ENCODE assay signal across 8 cellular contexts in the genomic region with DNA sequence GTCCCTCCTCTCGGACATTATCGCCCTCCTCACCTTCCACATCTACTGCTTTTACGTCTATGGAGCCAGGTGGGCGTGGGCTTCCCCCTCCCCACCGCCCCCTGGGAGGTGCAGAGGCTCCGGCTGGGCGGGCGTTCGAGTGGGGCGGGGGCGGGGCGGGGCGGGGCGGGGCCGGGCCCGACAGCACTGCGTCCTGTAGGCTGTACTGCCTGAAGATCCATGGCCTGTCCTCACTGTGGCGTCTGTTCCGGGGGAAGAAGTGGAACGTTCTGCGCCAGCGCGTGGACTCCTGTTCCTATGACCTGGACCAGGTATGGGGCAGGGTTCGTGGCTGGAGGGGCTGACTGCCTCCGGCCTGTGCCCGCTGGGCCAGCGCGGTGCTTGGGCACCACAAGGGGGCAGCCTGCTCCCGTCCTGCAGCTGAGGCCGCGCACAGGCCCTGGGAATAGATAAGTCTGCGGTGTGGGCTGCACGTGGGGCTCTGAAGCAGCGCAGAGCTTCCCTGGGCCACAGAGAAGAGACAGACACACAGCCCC. TPM values are rescaled to one million over a fixed set of nuclear protein-coding genes. Genes with fewer than 3 reads are reported as not detected.
DNase-seq lines count a peak whose midpoint lies in the region; ATAC-seq and TF ChIP-seq lines count a peak whose summit lies in the region.

No MANE protein-coding gene starts in this region.

- peaks cover 20% of the 10 kb centered on the region for H3K36me3 ChIP-seq in HUES48 (ENCODE audit: control insufficient read depth, insufficient read depth, low read length)

- peak; percentile 91 for ATAC-seq in left colon
- no peak for ATAC-seq in HG03280 (IDR thresholded peaks at IDR 0.05; ENCODE audit: unreplicated experiment)

- DNase-seq in COLO668 (lab: John Stamatoyannopoulos, UW; ENCODE audit: unreplicated experiment) (peak; percentile 84), UCSD-AML1 (lab: John Stamatoyannopoulos, UW; ENCODE audit: unreplicated experiment) (peak; percentile 40), cardiac fibroblast (ENCODE audit: low read depth in 2 of 2) (peak; percentile 76 to 88), left colon (peak; percentile 64 to 84), DMS114 treated with DMSO at 0.1 percent for 48 hours (lab: John Stamatoyannopoulos, UW; ENCODE audit: unreplicated experiment) (no peak)
- peak; percentile 73 for DNase-seq in stimulated activated CD4-positive, alpha-beta T cell treated with anti-CD3 and anti-CD28 coated beads, Interleukin-4, amount 100 ng/mL, for 24 hours

- H3K4me3 ChIP-seq in HUES48 (ENCODE audit: low read depth, low read length) (peak overlapping the region; percentile 52; the same call in 1 of the 2 replicates), cardiac fibroblast (replicated peaks in 1 of 2; ENCODE audit: low read depth in 2 of 2, low read length in 2 of 2) (peak overlapping the region in 1 of 2 donors; percentile 15)

- peak; percentile 92 for TF ChIP-seq CTCF in cardiac fibroblast (IDR thresholded peaks at IDR 0.05; ENCODE audit: low read depth, low read length)

- no peaks in the 10 kb centered on the region for H3K27me3 ChIP-seq in HUES48 (ENCODE audit: control insufficient read depth, insufficient read depth, low read length)

- no peaks in the 10 kb centered on the region for H3K9me3 ChIP-seq in HUES48 (ENCODE audit: control insufficient read depth, insufficient read depth, low read length)

- no peak overlapping the region for H3K27ac ChIP-seq in HUES48 (ENCODE audit: low read depth, low read length)

- no peaks in the 10 kb centered on the region; the same call in 1 of the 2 replicates for H3K4me1 ChIP-seq in HUES48 (ENCODE audit: control insufficient read depth, insufficient read depth, low read length)

- intact Hi-C loops in left colon (cut with DNase I, micrococcal nuclease), result no loop called here

- no peak overlapping the region for H3K9ac ChIP-seq in HUES48 (ENCODE audit: low read depth, low read length)

RNA-seq across cellular contexts. Expression of gene PIGQ, which starts 9.2 kb away (rescaled TPM):
- 10 to 100 TPM; 37.6 to 39.5 TPM for total RNA-seq in left colon

RNA-seq across cellular contexts. Expression of gene RAB40C, which starts 10.9 kb away (rescaled TPM):
- total RNA-seq in left colon, result 10 to 100 TPM; 38.2 to 43.4 TPM

RNA-seq across cellular contexts. Expression of gene NHLRC4, which starts 12.1 kb away (rescaled TPM):
- under 1 TPM in 1 of 2 donors, not detected in 1; 0.36 TPM for total RNA-seq in left colon

RNA-seq across cellular contexts. Expression of gene PRR35, which starts 18.7 kb away (rescaled TPM):
- not detected for total RNA-seq in left colon

RNA-seq across cellular contexts. Expression of gene CAPN15, which starts 51.4 kb away (rescaled TPM):
- total RNA-seq in left colon, result 100 to 1,000 TPM in 1 of 2 donors, 10 to 100 TPM in 1; 98.8 to 102 TPM
